3 cellular contexts compared by ENCODE assay signal in genomic region chr2:55811048-55811447, GRCh38.
TF ChIP-seq lines count a peak whose summit lies in the region.

No MANE protein-coding gene starts in this region.

TF ChIP-seq in IMR-90, 13 proteins besides CTCF, POLR2A, EP300 and RAD21:
- peak; percentile 19; the same call in 1 of the 2 replicates for TF ChIP-seq FOS (IDR thresholded peaks at IDR 0.05; ENCODE audit: low read depth, low read length)
- no peak for TF ChIP-seq BHLHE40 (IDR thresholded peaks at IDR 0.05; ENCODE audit: low read depth, low read length)

TF ChIP-seq in endothelial cell of umbilical vein, 7 proteins besides CTCF, POLR2A, EP300 and RAD21:
- TF ChIP-seq MAX (IDR thresholded peaks at IDR 0.05; ENCODE audit: insufficient read depth, insufficient read length) (no peak), MYC (IDR thresholded peaks at IDR 0.05; ENCODE audit: low read depth, low read length) (no peak), JUN (IDR thresholded peaks at IDR 0.05; ENCODE audit: borderline replicate concordance, insufficient read depth, insufficient read length, low read depth) (no peak), EZH2 (IDR thresholded peaks at IDR 0.05; ENCODE audit: borderline replicate concordance, low read depth, low read length, severe bottlenecking) (no peak), POLR2AphosphoS5 (IDR thresholded peaks at IDR 0.05; ENCODE audit: insufficient read depth, low read depth, low read length) (no peak), GATA2 (IDR thresholded peaks at IDR 0.05; ENCODE audit: insufficient read depth, insufficient read length, low read depth, low read length) (no peak), FOS (IDR thresholded peaks at IDR 0.05; ENCODE audit: borderline replicate concordance, insufficient read depth, low read length) (no peak)
TF ChIP-seq in endothelial cell of umbilical vein: peak in this region for 0.

TF ChIP-seq in HepG2, 621 proteins besides CTCF, POLR2A, EP300 and RAD21:
- TF ChIP-seq, protein P1, sequence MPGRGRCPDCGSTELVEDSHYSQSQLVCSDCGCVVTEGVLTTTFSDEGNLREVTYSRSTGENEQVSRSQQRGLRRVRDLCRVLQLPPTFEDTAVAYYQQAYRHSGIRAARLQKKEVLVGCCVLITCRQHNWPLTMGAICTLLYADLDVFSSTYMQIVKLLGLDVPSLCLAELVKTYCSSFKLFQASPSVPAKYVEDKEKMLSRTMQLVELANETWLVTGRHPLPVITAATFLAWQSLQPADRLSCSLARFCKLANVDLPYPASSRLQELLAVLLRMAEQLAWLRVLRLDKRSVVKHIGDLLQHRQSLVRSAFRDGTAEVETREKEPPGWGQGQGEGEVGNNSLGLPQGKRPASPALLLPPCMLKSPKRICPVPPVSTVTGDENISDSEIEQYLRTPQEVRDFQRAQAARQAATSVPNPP (CRISPR knock-in tag; IDR thresholded peaks at IDR 0.05), result no peak
